In genomic region chr18:5294618-5295230, GRCh38 we compare ENCODE assay signal across 1 cellular context.
TF ChIP-seq lines count a peak whose summit lies in the region.

No MANE protein-coding gene starts in this region.

TF ChIP-seq in SK-N-SH treated with all-trans-retinoic acid at 6 μM for 48 hours, 23 proteins besides CTCF, POLR2A, EP300 and RAD21 (continued from another document):
- TF ChIP-seq, protein P1, sequence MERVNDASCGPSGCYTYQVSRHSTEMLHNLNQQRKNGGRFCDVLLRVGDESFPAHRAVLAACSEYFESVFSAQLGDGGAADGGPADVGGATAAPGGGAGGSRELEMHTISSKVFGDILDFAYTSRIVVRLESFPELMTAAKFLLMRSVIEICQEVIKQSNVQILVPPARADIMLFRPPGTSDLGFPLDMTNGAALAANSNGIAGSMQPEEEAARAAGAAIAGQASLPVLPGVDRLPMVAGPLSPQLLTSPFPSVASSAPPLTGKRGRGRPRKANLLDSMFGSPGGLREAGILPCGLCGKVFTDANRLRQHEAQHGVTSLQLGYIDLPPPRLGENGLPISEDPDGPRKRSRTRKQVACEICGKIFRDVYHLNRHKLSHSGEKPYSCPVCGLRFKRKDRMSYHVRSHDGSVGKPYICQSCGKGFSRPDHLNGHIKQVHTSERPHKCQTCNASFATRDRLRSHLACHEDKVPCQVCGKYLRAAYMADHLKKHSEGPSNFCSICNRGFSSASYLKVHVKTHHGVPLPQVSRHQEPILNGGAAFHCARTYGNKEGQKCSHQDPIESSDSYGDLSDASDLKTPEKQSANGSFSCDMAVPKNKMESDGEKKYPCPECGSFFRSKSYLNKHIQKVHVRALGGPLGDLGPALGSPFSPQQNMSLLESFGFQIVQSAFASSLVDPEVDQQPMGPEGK (CRISPR knock-in tag; IDR thresholded peaks at IDR 0.05; ENCODE audit: borderline replicate concordance): no peak
- TF ChIP-seq TCF4 (CRISPR knock-in tag; IDR thresholded peaks at IDR 0.05; ENCODE audit: borderline replicate concordance) (no peak), GLIS3 (CRISPR knock-in tag; IDR thresholded peaks at IDR 0.05) (no peak)
